Comparison of ENCODE assay signal across 20 cellular contexts in genomic region chr12:30614031-30614430, GRCh38.
DNase-seq lines count a peak whose midpoint lies in the region; ATAC-seq and TF ChIP-seq lines count a peak whose summit lies in the region.
"Had no signal": no experiment of that assay in that cellular context is flagged by ENCODE, and none has a peak within 500 bp of the region (broad histone marks: within the 10 kb centered on the region; RNA-seq: fewer than 3 reads in every experiment).

No MANE protein-coding gene starts in this region.

- H3K27me3 Mint-ChIP-seq in nephron progenitor cell (ENCODE audit: low read depth, poor library complexity): peaks cover 13% of the 10 kb centered on the region

- H3K4me1 Mint-ChIP-seq in nephron progenitor cell: no peaks in the 10 kb centered on the region
- H3K4me1 Mint-ChIP-seq: CD4-positive, alpha-beta memory T cell had no signal

- no peaks in the 10 kb centered on the region for H3K9me3 Mint-ChIP-seq in nephron progenitor cell

- peak overlapping the region; percentile 68 for H3K27ac Mint-ChIP-seq in nephron progenitor cell
- H3K27ac Mint-ChIP-seq: CD4-positive, alpha-beta memory T cell had no signal

- H3K36me3 Mint-ChIP-seq in nephron progenitor cell (ENCODE audit: low read depth): no peaks in the 10 kb centered on the region
- H3K36me3 Mint-ChIP-seq: CD4-positive, alpha-beta memory T cell had no signal

- DNase-seq in COLO829 (ENCODE audit: low spot score) (peak; percentile 78), RPMI7951 (ENCODE audit: low read depth) (peak; percentile 20), fibroblast of the aortic adventitia (ENCODE audit: low read depth) (peak; percentile 3), nephron progenitor cell (no peak), NCI-H69 (lab: John Stamatoyannopoulos, UW) (no peak)
- DNase-seq in activated CD4-positive, alpha-beta T cell treated with anti-CD3 and anti-CD28 coated beads, Interleukin-2, amount 50 U/mL, for 1 hour: no peak
- DNase-seq: 8988T; Calu3; CD4-positive, alpha-beta memory T cell; DMS153; NCI-H1417; NCI-H1694 treated with DMSO at 0.1 percent for 48 hours; NCI-H2081 treated with DMSO at 0.1 percent for 48 hours; NCI-H2171 treated with DMSO at 0.1 percent for 48 hours; NCI-H446; NCI-H526; PC-9; SIG-M5 had no signal

- no peak overlapping the region for H3K4me3 ChIP-seq in fibroblast of the aortic adventitia (ENCODE audit: low read depth, low read length)
- H3K4me3 ChIP-seq: BLaER1 treated with 17β-estradiol and CSF1 and Interleukin-3, amounts not matched to agents 10 nM and 100 nM; PC-9 had no signal

- no peak for ATAC-seq in GM18502 (IDR thresholded peaks at IDR 0.05; ENCODE audit: poor library complexity, unreplicated experiment)

- TF ChIP-seq CTCF in fibroblast of the aortic adventitia (IDR thresholded peaks at IDR 0.05; ENCODE audit: insufficient read depth, low read length) (no peak), nephron progenitor cell (IDR thresholded peaks at IDR 0.05) (no peak)

- H3K4me3 Mint-ChIP-seq in nephron progenitor cell: no peak overlapping the region
- H3K4me3 Mint-ChIP-seq: CD4-positive, alpha-beta memory T cell had no signal

Comparison
In these comparisons a context has a peak if more than half of its experiments do, and no peak if none do; other contexts are left out.
1. DNase-seq: peak in COLO829 (single experiment), RPMI7951 (single experiment) and fibroblast of the aortic adventitia (single experiment); none in nephron progenitor cell (single experiment), NCI-H69 (single experiment) and activated CD4-positive, alpha-beta T cell treated with anti-CD3 and anti-CD28 coated beads, Interleukin-2, amount 50 U/mL, for 1 hour (single experiment).